8 cellular contexts compared by ENCODE assay signal in genomic region chr5:32444946-32445758, GRCh38. TPM values are rescaled to one million over a fixed set of nuclear protein-coding genes. Genes with fewer than 3 reads are reported as not detected.
DNase-seq lines count a peak whose midpoint lies in the region; ATAC-seq and TF ChIP-seq lines count a peak whose summit lies in the region.

No MANE protein-coding gene starts in this region.

- peak overlapping the region; percentile 91 to 99 (median 98) for H3K9ac ChIP-seq in BLaER1 treated with 17β-estradiol and CSF1 and Interleukin-3, amounts not matched to agents 10 nM and 100 nM
- no peak overlapping the region for H3K9ac ChIP-seq in Karpas-422 (ENCODE audit: low read length)
- H3K9ac ChIP-seq in mammary epithelial cell (ENCODE audit: insufficient read depth, low read length), result no peak overlapping the region
- no peak overlapping the region for H3K9ac ChIP-seq in muscle layer of colon (ENCODE audit: low read length)

- peaks cover 0 to 11% (median 0%) of the 10 kb centered on the region in 11 experiments; a peak in 5 of 22 replicates for H3K9me3 ChIP-seq in BLaER1 treated with 17β-estradiol and CSF1 and Interleukin-3, amounts not matched to agents 10 nM and 100 nM (replicated peaks in 1 of 11)
- H3K9me3 ChIP-seq in Karpas-422 (ENCODE audit: low read length) (no peaks in the 10 kb centered on the region), mammary epithelial cell (replicated peaks; ENCODE audit: insufficient read depth, low read length) (no peaks in the 10 kb centered on the region), muscle layer of colon (ENCODE audit: low read length) (no peaks in the 10 kb centered on the region)

- peaks cover 13 to 36% (median 34%) of the 10 kb centered on the region in 11 experiments; a peak in 19 of 22 replicates for H4K20me1 ChIP-seq in BLaER1 treated with 17β-estradiol and CSF1 and Interleukin-3, amounts not matched to agents 10 nM and 100 nM
- peaks cover 10% of the 10 kb centered on the region; the same call in 1 of the 2 replicates for H4K20me1 ChIP-seq in Karpas-422 (ENCODE audit: insufficient read depth, low read depth, low read length)
- no peaks in the 10 kb centered on the region for H4K20me1 ChIP-seq in mammary epithelial cell (ENCODE audit: insufficient read depth, low read length)

- dilution Hi-C loops in mammary epithelial cell (cut with HindIII; ENCODE audit: low sequenced_read_pairs), result no loop called here

- BruUV-seq in mammary epithelial cell (replicated peaks; lab: Mats Ljungman, UMichigan), result TSS peak; percentile 41

- TF ChIP-seq CTCF in mammary epithelial cell (conservative IDR thresholded peaks at IDR 0.05 in 1 of 2, IDR thresholded peaks at IDR 0.05 in 1 of 2; ENCODE audit: extremely low read depth in 1 of 2, insufficient read depth in 1 of 2, low read depth in 1 of 2, low read length in 2 of 2), result no peak

- intact Hi-C loops in mammary epithelial cell (cut with micrococcal nuclease), result no loop called here

- DNase-seq in Karpas-422 (no peak), mammary epithelial cell (no peak), AG08396 (ENCODE audit: low spot score) (no peak)

- no peak for ATAC-seq in GM19397 (IDR thresholded peaks at IDR 0.05; ENCODE audit: unreplicated experiment)
- no peak for ATAC-seq in GM19467 (IDR thresholded peaks at IDR 0.05; ENCODE audit: unreplicated experiment)
- ATAC-seq in GM18519 (IDR thresholded peaks at IDR 0.05; ENCODE audit: low FRiP score, unreplicated experiment), result no peak

- H3K79me2 ChIP-seq in Karpas-422 (ENCODE audit: low read length), result peaks cover 42% of the 10 kb centered on the region
- H3K79me2 ChIP-seq in mammary epithelial cell (ENCODE audit: insufficient read depth, low read length), result peaks cover 45% of the 10 kb centered on the region

- H3K4me1 ChIP-seq in BLaER1 treated with 17β-estradiol and CSF1 and Interleukin-3, amounts not matched to agents 10 nM and 100 nM, result peaks cover 20 to 52% (median 23%) of the 10 kb centered on the region in 10 experiments
- H3K4me1 ChIP-seq in Karpas-422 (ENCODE audit: low read length), result peaks cover 32% of the 10 kb centered on the region
- H3K4me1 ChIP-seq in mammary epithelial cell (ENCODE audit: insufficient read depth, low read length), result peaks cover 23% of the 10 kb centered on the region
- peaks cover 15% of the 10 kb centered on the region for H3K4me1 ChIP-seq in muscle layer of colon (ENCODE audit: insufficient read depth, low read length)

- H3K9me2 ChIP-seq in Karpas-422 (replicated peaks; ENCODE audit: insufficient read depth, low read length), result no peaks in the 10 kb centered on the region

- peak overlapping the region; percentile 92 to 98 (median 97); a peak in 21 of 22 replicates for H3K27ac ChIP-seq in BLaER1 treated with 17β-estradiol and CSF1 and Interleukin-3, amounts not matched to agents 10 nM and 100 nM
- H3K27ac ChIP-seq in Karpas-422 (ENCODE audit: low read length) (no peak overlapping the region), mammary epithelial cell (ENCODE audit: insufficient read depth, low read depth, low read length) (peak overlapping the region; percentile 65), muscle layer of colon (ENCODE audit: low read depth, low read length) (no peak overlapping the region)

- H2AFZ ChIP-seq in Karpas-422 (ENCODE audit: low read length), result peak overlapping the region; percentile 69; the same call in 1 of the 2 replicates
- peak overlapping the region; percentile 79 for H2AFZ ChIP-seq in mammary epithelial cell (ENCODE audit: low read depth, low read length)

- CTCF ChIA-PET in mammary epithelial cell (lab: Charles Lee; ENCODE audit: low non-redundant PET), result no interaction called here

- H3K27me3 ChIP-seq in BLaER1 treated with 17β-estradiol and CSF1 and Interleukin-3, amounts not matched to agents 10 nM and 100 nM, result no peaks in the 10 kb centered on the region
- H3K27me3 ChIP-seq in Karpas-422 (ENCODE audit: low read length), result no peaks in the 10 kb centered on the region
- no peaks in the 10 kb centered on the region for H3K27me3 ChIP-seq in mammary epithelial cell (ENCODE audit: insufficient read depth, low read length)
- H3K27me3 ChIP-seq in muscle layer of colon (ENCODE audit: control insufficient read depth in 1 of 2, insufficient read depth in 2 of 2, low read length in 2 of 2), result no peaks in the 10 kb centered on the region

- H3K4me3 ChIP-seq in BLaER1 treated with 17β-estradiol and CSF1 and Interleukin-3, amounts not matched to agents 10 nM and 100 nM, result peak overlapping the region; percentile 88 to 97 (median 92)
- H3K4me3 ChIP-seq in Karpas-422 (ENCODE audit: low read length) (peak overlapping the region; percentile 73), mammary epithelial cell (replicated peaks in 1 of 3; ENCODE audit: insufficient read depth in 1 of 3, low read depth in 2 of 3, low read length in 3 of 3) (peak overlapping the region; percentile 80 to 85 (median 83)), muscle layer of colon (ENCODE audit: low read depth in 1 of 2, low read length in 2 of 2) (peak overlapping the region; percentile 51 to 84)

- 73% methylated on average over 16 of the region's 21 CpGs for WGBS in mammary epithelial cell (ENCODE audit: low coverage, missing lambda C conversion rate)

- H3K36me3 ChIP-seq in BLaER1 treated with 17β-estradiol and CSF1 and Interleukin-3, amounts not matched to agents 10 nM and 100 nM, result peaks cover 0 to 27% (median 15%) of the 10 kb centered on the region in 11 experiments; a peak in 20 of 22 replicates
- H3K36me3 ChIP-seq in Karpas-422 (ENCODE audit: insufficient read depth, low read length), result peaks cover 8% of the 10 kb centered on the region; the same call in 1 of the 2 replicates
- H3K36me3 ChIP-seq in mammary epithelial cell (ENCODE audit: insufficient read depth, low read length), result peaks cover 1% of the 10 kb centered on the region
- H3K36me3 ChIP-seq in muscle layer of colon (ENCODE audit: insufficient read depth, low read length), result no peaks in the 10 kb centered on the region

- H3K4me2 ChIP-seq in BLaER1 treated with 17β-estradiol and CSF1 and Interleukin-3, amounts not matched to agents 10 nM and 100 nM, result peak overlapping the region; percentile 48 to 92 (median 82)
- peak overlapping the region; percentile 69 for H3K4me2 ChIP-seq in Karpas-422 (ENCODE audit: low read depth, low read length, poor library complexity, severe bottlenecking)
- peak overlapping the region; percentile 80 for H3K4me2 ChIP-seq in mammary epithelial cell (ENCODE audit: insufficient read depth, low read depth, low read length)

- in situ Hi-C loops in mammary epithelial cell (cut with MboI; ENCODE audit: low sequenced_read_pairs in 2 of 2), result no loop called here

RNA-seq across cellular contexts. Expression of gene ZFR, which starts 0.6 kb away (rescaled TPM):
- total RNA-seq in Karpas-422 (2014; rRNA removed; shearing (Covaris generic); ENCODE audit: low replicate concordance), result 59.7 and 87.7 TPM in 2 replicates
- total RNA-seq in mammary epithelial cell, result 10 to 100 TPM; 65.1 to 83.5 TPM
- polyA plus RNA-seq in mammary epithelial cell, result 65.5 TPM
- polyA minus RNA-seq in mammary epithelial cell, result 57.3 TPM

Comparison
In these comparisons a context has a peak if more than half of its experiments do, and no peak if none do; other contexts are left out.
1. H3K27ac ChIP-seq: peak in BLaER1 treated with 17β-estradiol and CSF1 and Interleukin-3, amounts not matched to agents 10 nM and 100 nM (11 of 11) and mammary epithelial cell (single experiment); none in Karpas-422 (single experiment) and muscle layer of colon (single experiment).
2. H3K9ac ChIP-seq: peak in BLaER1 treated with 17β-estradiol and CSF1 and Interleukin-3, amounts not matched to agents 10 nM and 100 nM (11 of 11); none in Karpas-422 (single experiment), mammary epithelial cell (single experiment) and muscle layer of colon (single experiment).
3. Peak in every context shown above with its lines, with median percentiles within 50 percentile points of each other: H3K4me2 ChIP-seq and H3K4me3 ChIP-seq.